1 cellular context compared by ENCODE assay signal in the genomic region with DNA sequence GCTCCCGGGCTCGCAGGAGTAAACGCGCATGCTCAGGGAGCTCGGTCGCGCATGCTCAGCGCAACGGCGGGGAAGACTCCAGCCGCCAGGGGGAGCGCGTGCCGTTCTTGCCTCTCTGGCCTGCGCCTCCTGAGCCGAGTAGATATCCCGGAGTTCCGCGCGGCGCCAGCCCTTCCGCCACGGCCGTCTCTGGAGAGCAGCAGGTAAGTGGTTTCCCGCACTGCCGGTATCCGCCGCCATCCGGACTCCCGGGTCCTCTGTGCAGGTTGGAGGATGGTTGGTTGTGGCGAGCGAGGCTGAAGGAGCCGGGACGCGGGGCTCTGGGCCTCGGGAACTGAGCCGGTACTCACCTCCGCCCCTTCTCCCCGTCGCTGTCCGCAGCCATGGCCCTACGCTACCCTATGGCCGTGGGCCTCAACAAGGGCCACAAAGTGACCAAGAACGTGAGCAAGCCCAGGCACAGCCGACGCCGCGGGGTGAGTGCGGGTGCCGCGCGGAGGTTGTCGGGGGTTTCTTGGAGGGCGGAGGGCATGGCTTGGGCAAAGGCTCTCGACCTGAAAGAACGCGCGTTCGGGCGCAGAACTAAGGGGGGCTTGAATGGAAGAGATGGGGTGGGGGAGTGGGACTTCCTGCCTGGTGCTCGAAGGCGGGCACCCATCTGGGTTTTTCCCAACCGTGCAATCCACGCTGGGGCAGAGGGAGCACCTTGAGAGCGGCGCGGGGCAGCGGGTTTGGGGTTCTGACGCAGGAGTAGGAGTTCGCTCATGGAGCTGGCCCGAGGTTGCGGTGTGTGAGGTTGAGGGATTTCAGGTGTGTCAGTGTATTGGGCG.
TF ChIP-seq lines count a peak whose summit lies in the region.

A gene (plus strand): TSS at position 171 of the 830 bp plus-strand sequence. CDS start 213 bp downstream, at position 384.

TF ChIP-seq in GM12878, 131 proteins besides CTCF, POLR2A, EP300 and RAD21 (continued from another document and continues in another):
- TF ChIP-seq, protein P1, sequence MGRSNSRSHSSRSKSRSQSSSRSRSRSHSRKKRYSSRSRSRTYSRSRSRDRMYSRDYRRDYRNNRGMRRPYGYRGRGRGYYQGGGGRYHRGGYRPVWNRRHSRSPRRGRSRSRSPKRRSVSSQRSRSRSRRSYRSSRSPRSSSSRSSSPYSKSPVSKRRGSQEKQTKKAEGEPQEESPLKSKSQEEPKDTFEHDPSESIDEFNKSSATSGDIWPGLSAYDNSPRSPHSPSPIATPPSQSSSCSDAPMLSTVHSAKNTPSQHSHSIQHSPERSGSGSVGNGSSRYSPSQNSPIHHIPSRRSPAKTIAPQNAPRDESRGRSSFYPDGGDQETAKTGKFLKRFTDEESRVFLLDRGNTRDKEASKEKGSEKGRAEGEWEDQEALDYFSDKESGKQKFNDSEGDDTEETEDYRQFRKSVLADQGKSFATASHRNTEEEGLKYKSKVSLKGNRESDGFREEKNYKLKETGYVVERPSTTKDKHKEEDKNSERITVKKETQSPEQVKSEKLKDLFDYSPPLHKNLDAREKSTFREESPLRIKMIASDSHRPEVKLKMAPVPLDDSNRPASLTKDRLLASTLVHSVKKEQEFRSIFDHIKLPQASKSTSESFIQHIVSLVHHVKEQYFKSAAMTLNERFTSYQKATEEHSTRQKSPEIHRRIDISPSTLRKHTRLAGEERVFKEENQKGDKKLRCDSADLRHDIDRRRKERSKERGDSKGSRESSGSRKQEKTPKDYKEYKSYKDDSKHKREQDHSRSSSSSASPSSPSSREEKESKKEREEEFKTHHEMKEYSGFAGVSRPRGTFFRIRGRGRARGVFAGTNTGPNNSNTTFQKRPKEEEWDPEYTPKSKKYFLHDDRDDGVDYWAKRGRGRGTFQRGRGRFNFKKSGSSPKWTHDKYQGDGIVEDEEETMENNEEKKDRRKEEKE (IDR thresholded peaks at IDR 0.05): no peak
- TF ChIP-seq MYC (IDR thresholded peaks at IDR 0.05; ENCODE audit: insufficient read depth, insufficient read length, insufficient replicate concordance, low read length, severe bottlenecking) (peak; percentile 95), SMARCA5 (IDR thresholded peaks at IDR 0.05) (peak; percentile 95), SREBF1 (IDR thresholded peaks at IDR 0.05; ENCODE audit: low read length) (no peak), ATF7 (IDR thresholded peaks at IDR 0.05; ENCODE audit: low read depth) (0 out of 2 replicates have a peak, but pooled peaks have one; percentile 38), BRCA1 (IDR thresholded peaks at IDR 0.05; ENCODE audit: low read depth, low read length) (no peak), NFIC (IDR thresholded peaks at IDR 0.05; ENCODE audit: low read depth, low read length) (no peak), WRNIP1 (IDR thresholded peaks at IDR 0.05; ENCODE audit: borderline replicate concordance, low read depth, low read length) (no peak), POU2F2 (IDR thresholded peaks at IDR 0.05; ENCODE audit: borderline replicate concordance, low read depth, low read length) (peak; percentile 91), SP1 (IDR thresholded peaks at IDR 0.05; ENCODE audit: low read depth, low read length) (peak; percentile 86), EED (IDR thresholded peaks at IDR 0.05; ENCODE audit: low read depth) (0 out of 2 replicates have a peak, but pooled peaks have one; percentile 15), RAD51 (IDR thresholded peaks at IDR 0.05) (no peak), JUNB (IDR thresholded peaks at IDR 0.05) (no peak), YY1 (IDR thresholded peaks at IDR 0.05; ENCODE audit: low read depth, low read length) (peak; percentile 84), SPI1 (IDR thresholded peaks at IDR 0.05; ENCODE audit: borderline replicate concordance, insufficient read depth, low read depth, low read length) (peak; percentile 24; the same call in 1 of the 2 replicates), KLF5 (IDR thresholded peaks at IDR 0.05; ENCODE audit: partially characterized antibody) (peak; percentile 79), RBBP5 (conservative IDR thresholded peaks at IDR 0.05) (peak; percentile 96; the same call in 1 of the 2 replicates), KAT2A (conservative IDR thresholded peaks at IDR 0.05; ENCODE audit: control insufficient read depth, low read depth, low read length) (no peak), SMAD1 (IDR thresholded peaks at IDR 0.05; ENCODE audit: low read depth, partially characterized antibody) (peak; percentile 61), TAF1 (IDR thresholded peaks at IDR 0.05; ENCODE audit: borderline replicate concordance, low read depth, low read length) (peak; percentile 99), IRF4 (IDR thresholded peaks at IDR 0.05; ENCODE audit: low read depth, low read length) (peak; percentile 50; the same call in 1 of the 2 replicates), TBL1XR1 (IDR thresholded peaks at IDR 0.05; ENCODE audit: low read depth, low read length) (peak; percentile 17; the same call in 1 of the 2 replicates), ZBED1 (IDR thresholded peaks at IDR 0.05; ENCODE audit: borderline replicate concordance) (no peak), CREM (IDR thresholded peaks at IDR 0.05; ENCODE audit: low read depth) (peak; percentile 64), GATAD2B (conservative IDR thresholded peaks at IDR 0.05; ENCODE audit: low read depth) (peak; percentile 91), CBFB (IDR thresholded peaks at IDR 0.05; ENCODE audit: low read depth) (peak; percentile 94), JUND (IDR thresholded peaks at IDR 0.05; ENCODE audit: low read depth, low read length) (no peak)
- TF ChIP-seq, protein P2, sequence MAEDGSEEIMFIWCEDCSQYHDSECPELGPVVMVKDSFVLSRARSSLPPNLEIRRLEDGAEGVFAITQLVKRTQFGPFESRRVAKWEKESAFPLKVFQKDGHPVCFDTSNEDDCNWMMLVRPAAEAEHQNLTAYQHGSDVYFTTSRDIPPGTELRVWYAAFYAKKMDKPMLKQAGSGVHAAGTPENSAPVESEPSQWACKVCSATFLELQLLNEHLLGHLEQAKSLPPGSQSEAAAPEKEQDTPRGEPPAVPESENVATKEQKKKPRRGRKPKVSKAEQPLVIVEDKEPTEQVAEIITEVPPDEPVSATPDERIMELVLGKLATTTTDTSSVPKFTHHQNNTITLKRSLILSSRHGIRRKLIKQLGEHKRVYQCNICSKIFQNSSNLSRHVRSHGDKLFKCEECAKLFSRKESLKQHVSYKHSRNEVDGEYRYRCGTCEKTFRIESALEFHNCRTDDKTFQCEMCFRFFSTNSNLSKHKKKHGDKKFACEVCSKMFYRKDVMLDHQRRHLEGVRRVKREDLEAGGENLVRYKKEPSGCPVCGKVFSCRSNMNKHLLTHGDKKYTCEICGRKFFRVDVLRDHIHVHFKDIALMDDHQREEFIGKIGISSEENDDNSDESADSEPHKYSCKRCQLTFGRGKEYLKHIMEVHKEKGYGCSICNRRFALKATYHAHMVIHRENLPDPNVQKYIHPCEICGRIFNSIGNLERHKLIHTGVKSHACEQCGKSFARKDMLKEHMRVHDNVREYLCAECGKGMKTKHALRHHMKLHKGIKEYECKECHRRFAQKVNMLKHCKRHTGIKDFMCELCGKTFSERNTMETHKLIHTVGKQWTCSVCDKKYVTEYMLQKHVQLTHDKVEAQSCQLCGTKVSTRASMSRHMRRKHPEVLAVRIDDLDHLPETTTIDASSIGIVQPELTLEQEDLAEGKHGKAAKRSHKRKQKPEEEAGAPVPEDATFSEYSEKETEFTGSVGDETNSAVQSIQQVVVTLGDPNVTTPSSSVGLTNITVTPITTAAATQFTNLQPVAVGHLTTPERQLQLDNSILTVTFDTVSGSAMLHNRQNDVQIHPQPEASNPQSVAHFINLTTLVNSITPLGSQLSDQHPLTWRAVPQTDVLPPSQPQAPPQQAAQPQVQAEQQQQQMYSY (CRISPR knock-in tag; IDR thresholded peaks at IDR 0.05): no peak
- TF ChIP-seq, protein P3, sequence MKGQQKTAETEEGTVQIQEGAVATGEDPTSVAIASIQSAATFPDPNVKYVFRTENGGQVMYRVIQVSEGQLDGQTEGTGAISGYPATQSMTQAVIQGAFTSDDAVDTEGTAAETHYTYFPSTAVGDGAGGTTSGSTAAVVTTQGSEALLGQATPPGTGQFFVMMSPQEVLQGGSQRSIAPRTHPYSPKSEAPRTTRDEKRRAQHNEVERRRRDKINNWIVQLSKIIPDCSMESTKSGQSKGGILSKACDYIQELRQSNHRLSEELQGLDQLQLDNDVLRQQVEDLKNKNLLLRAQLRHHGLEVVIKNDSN (IDR thresholded peaks at IDR 0.05; ENCODE audit: borderline replicate concordance, extremely low read length, insufficient read depth, low read depth, low read length): no peak
- TF ChIP-seq, protein P4, sequence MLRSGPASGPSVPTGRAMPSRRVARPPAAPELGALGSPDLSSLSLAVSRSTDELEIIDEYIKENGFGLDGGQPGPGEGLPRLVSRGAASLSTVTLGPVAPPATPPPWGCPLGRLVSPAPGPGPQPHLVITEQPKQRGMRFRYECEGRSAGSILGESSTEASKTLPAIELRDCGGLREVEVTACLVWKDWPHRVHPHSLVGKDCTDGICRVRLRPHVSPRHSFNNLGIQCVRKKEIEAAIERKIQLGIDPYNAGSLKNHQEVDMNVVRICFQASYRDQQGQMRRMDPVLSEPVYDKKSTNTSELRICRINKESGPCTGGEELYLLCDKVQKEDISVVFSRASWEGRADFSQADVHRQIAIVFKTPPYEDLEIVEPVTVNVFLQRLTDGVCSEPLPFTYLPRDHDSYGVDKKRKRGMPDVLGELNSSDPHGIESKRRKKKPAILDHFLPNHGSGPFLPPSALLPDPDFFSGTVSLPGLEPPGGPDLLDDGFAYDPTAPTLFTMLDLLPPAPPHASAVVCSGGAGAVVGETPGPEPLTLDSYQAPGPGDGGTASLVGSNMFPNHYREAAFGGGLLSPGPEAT (IDR thresholded peaks at IDR 0.05; ENCODE audit: low read depth): peak; percentile 66; the same call in 1 of the 2 replicates
- TF ChIP-seq, protein P5, sequence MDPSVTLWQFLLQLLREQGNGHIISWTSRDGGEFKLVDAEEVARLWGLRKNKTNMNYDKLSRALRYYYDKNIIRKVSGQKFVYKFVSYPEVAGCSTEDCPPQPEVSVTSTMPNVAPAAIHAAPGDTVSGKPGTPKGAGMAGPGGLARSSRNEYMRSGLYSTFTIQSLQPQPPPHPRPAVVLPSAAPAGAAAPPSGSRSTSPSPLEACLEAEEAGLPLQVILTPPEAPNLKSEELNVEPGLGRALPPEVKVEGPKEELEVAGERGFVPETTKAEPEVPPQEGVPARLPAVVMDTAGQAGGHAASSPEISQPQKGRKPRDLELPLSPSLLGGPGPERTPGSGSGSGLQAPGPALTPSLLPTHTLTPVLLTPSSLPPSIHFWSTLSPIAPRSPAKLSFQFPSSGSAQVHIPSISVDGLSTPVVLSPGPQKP (IDR thresholded peaks at IDR 0.05; ENCODE audit: low read depth, low read length): 0 out of 2 replicates have a peak, but pooled peaks have one; percentile 50
- TF ChIP-seq, protein P6, sequence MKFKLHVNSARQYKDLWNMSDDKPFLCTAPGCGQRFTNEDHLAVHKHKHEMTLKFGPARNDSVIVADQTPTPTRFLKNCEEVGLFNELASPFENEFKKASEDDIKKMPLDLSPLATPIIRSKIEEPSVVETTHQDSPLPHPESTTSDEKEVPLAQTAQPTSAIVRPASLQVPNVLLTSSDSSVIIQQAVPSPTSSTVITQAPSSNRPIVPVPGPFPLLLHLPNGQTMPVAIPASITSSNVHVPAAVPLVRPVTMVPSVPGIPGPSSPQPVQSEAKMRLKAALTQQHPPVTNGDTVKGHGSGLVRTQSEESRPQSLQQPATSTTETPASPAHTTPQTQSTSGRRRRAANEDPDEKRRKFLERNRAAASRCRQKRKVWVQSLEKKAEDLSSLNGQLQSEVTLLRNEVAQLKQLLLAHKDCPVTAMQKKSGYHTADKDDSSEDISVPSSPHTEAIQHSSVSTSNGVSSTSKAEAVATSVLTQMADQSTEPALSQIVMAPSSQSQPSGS (IDR thresholded peaks at IDR 0.05; ENCODE audit: low read length): no peak
- TF ChIP-seq, protein P7, sequence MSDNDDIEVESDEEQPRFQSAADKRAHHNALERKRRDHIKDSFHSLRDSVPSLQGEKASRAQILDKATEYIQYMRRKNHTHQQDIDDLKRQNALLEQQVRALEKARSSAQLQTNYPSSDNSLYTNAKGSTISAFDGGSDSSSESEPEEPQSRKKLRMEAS (IDR thresholded peaks at IDR 0.05; ENCODE audit: low read depth, low read length): peak; percentile 75
- TF ChIP-seq, protein P8, sequence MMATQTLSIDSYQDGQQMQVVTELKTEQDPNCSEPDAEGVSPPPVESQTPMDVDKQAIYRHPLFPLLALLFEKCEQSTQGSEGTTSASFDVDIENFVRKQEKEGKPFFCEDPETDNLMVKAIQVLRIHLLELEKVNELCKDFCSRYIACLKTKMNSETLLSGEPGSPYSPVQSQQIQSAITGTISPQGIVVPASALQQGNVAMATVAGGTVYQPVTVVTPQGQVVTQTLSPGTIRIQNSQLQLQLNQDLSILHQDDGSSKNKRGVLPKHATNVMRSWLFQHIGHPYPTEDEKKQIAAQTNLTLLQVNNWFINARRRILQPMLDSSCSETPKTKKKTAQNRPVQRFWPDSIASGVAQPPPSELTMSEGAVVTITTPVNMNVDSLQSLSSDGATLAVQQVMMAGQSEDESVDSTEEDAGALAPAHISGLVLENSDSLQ (IDR thresholded peaks at IDR 0.05): no peak
- TF ChIP-seq, protein P9, sequence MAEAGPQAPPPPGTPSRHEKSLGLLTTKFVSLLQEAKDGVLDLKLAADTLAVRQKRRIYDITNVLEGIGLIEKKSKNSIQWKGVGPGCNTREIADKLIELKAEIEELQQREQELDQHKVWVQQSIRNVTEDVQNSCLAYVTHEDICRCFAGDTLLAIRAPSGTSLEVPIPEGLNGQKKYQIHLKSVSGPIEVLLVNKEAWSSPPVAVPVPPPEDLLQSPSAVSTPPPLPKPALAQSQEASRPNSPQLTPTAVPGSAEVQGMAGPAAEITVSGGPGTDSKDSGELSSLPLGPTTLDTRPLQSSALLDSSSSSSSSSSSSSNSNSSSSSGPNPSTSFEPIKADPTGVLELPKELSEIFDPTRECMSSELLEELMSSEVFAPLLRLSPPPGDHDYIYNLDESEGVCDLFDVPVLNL (IDR thresholded peaks at IDR 0.05; ENCODE audit: low read depth, low read length): no peak
- TF ChIP-seq, protein P10, sequence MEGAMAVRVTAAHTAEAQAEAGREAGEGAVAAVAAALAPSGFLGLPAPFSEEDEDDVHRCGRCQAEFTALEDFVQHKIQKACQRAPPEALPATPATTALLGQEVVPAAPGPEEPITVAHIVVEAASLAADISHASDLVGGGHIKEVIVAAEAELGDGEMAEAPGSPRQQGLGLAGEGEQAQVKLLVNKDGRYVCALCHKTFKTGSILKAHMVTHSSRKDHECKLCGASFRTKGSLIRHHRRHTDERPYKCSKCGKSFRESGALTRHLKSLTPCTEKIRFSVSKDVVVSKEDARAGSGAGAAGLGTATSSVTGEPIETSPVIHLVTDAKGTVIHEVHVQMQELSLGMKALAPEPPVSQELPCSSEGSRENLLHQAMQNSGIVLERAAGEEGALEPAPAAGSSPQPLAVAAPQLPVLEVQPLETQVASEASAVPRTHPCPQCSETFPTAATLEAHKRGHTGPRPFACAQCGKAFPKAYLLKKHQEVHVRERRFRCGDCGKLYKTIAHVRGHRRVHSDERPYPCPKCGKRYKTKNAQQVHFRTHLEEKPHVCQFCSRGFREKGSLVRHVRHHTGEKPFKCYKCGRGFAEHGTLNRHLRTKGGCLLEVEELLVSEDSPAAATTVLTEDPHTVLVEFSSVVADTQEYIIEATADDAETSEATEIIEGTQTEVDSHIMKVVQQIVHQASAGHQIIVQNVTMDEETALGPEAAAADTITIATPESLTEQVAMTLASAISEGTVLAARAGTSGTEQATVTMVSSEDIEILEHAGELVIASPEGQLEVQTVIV (IDR thresholded peaks at IDR 0.05; ENCODE audit: borderline replicate concordance, partially characterized antibody): no peak
- TF ChIP-seq, protein P11, sequence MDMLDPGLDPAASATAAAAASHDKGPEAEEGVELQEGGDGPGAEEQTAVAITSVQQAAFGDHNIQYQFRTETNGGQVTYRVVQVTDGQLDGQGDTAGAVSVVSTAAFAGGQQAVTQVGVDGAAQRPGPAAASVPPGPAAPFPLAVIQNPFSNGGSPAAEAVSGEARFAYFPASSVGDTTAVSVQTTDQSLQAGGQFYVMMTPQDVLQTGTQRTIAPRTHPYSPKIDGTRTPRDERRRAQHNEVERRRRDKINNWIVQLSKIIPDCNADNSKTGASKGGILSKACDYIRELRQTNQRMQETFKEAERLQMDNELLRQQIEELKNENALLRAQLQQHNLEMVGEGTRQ (IDR thresholded peaks at IDR 0.05; ENCODE audit: borderline replicate concordance, low read depth, low read length): no peak
